In the genomic region with DNA sequence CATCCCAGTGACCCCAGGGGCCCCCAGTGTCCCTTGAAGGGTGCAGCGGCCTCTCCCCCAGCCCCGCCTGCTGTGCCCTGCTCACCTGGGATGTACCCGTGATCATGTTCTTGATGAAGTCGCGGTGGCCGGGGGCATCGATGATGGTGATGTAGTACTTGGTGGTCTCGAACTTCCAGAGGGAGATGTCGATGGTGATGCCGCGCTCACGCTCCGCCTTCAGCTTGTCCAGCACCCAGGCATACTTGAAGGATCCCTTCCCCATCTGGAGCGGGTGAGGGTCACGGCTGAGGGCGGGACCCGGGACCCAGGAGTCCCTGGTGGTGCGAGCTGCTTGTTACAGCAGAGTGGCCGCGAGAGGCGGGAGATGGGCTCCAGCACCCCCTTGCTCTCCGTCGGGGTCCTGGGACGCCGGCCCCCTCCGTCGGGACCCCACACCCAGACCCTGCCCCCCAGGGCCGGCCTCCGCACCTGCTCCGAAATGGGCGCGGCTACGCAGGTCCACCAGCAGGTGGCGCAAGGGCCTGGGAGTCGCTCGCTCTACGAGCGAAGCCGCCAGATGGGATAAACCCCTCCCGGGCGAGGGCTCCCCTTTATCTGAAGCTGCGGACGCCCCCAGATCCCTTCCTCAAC, we compare ENCODE assay signal across 7 cellular contexts. TPM values are rescaled to one million over a fixed set of nuclear protein-coding genes. Genes with fewer than 3 reads are reported as not detected.
DNase-seq lines count a peak whose midpoint lies in the region; ATAC-seq, FAIRE-seq and TF ChIP-seq lines count a peak whose summit lies in the region.

No MANE protein-coding gene starts in this region.

- peak; percentile 95 for DNase-seq in GM12891 (ENCODE audit: insufficient read length, low spot score)
- DNase-seq in NCI-H460 (ENCODE audit: extremely low read depth, low read depth), result peak; percentile 61
- peak; percentile 61 for DNase-seq in activated T-cell treated with anti-CD3 and anti-CD28 coated beads for 24 hours (ENCODE audit: low read depth)
- DNase-seq in epithelial cell of esophagus (ENCODE audit: low read depth), result peak; percentile 48
- DNase-seq in naive thymus-derived CD4-positive, alpha-beta T cell, result peak; percentile 43 to 82 (median 71)
- peak; percentile 39 to 76 (median 68) for DNase-seq in stimulated activated naive CD4-positive, alpha-beta T cell (lab: John Stamatoyannopoulos, UW)

- peak overlapping the region; percentile 41 to 75 (median 66) for H3K4me3 Mint-ChIP-seq in naive thymus-derived CD4-positive, alpha-beta T cell

- H3K4me1 ChIP-seq in naive thymus-derived CD4-positive, alpha-beta T cell (ENCODE audit: control insufficient read depth in 2 of 2, insufficient read depth in 2 of 2, low read length in 2 of 2), result peaks cover 0 to 2% of the 10 kb centered on the region in 2 donors

- peak; percentile 78 for TF ChIP-seq CTCF in epithelial cell of esophagus (IDR thresholded peaks at IDR 0.05; ENCODE audit: insufficient read depth, low read depth, low read length, missing control alignments)

- no peaks in the 10 kb centered on the region for H3K36me3 Mint-ChIP-seq in naive thymus-derived CD4-positive, alpha-beta T cell

- H3K9me3 ChIP-seq in naive thymus-derived CD4-positive, alpha-beta T cell (ENCODE audit: control insufficient read depth in 2 of 3, low read length in 3 of 3), result no peaks in the 10 kb centered on the region

- H3K9me3 Mint-ChIP-seq in naive thymus-derived CD4-positive, alpha-beta T cell, result peaks cover 0 to 12% (median 0%) of the 10 kb centered on the region in 11 donors

- ATAC-seq in naive thymus-derived CD4-positive, alpha-beta T cell, result peak; percentile 72
- ATAC-seq in GM19328 (IDR thresholded peaks at IDR 0.05; ENCODE audit: unreplicated experiment), result no peak

- FAIRE-seq in GM12891 (lab: Jason Lieb, UNC), result peak; percentile 84

- peaks cover 0 to 4% (median 0%) of the 10 kb centered on the region in 7 donors for H3K4me1 Mint-ChIP-seq in naive thymus-derived CD4-positive, alpha-beta T cell

- intact Hi-C loops in naive thymus-derived CD4-positive, alpha-beta T cell (cut with micrococcal nuclease), result loop anchor here (1.0 to 2.0 kb wide), 4 partner anchors 24 to 369 kb away; a partner anchor contains a TSS

- peaks cover 0 to 27% (median 8%) of the 10 kb centered on the region in 5 donors for H3K27me3 Mint-ChIP-seq in naive thymus-derived CD4-positive, alpha-beta T cell

- no peak for TF ChIP-seq POLR2A in GM12891 (IDR thresholded peaks at IDR 0.05; ENCODE audit: low read depth, low read length)

- H3K27ac ChIP-seq in naive thymus-derived CD4-positive, alpha-beta T cell (ENCODE audit: low read depth, low read length), result no peak overlapping the region

- POLR2A ChIA-PET in naive thymus-derived CD4-positive, alpha-beta T cell (lab: Charles Lee), result interaction anchor here (1.1 to 1.9 kb wide), 2 partner anchors 25 to 42 kb away, joined by 4 to 22 read pairs; a partner anchor contains a TSS

- CTCF ChIA-PET in naive thymus-derived CD4-positive, alpha-beta T cell (lab: Charles Lee), result interaction anchor here (0.7 to 1.9 kb wide), 6 partner anchors 22 to 773 kb away, joined by 3 to 8 read pairs (median 3); a partner anchor contains a TSS

- H3K36me3 ChIP-seq in naive thymus-derived CD4-positive, alpha-beta T cell (ENCODE audit: control insufficient read depth in 2 of 3, insufficient read depth in 3 of 3, low read length in 3 of 3), result no peaks in the 10 kb centered on the region

- H3K27me3 ChIP-seq in naive thymus-derived CD4-positive, alpha-beta T cell (ENCODE audit: control insufficient read depth in 2 of 2, insufficient read depth in 2 of 2, low read length in 2 of 2), result no peaks in the 10 kb centered on the region

- peak overlapping the region; percentile 15 for H3K4me3 ChIP-seq in epithelial cell of esophagus (ENCODE audit: low read length)
- H3K4me3 ChIP-seq in naive thymus-derived CD4-positive, alpha-beta T cell (ENCODE audit: low read length), result no peak overlapping the region

- H3K27ac Mint-ChIP-seq in naive thymus-derived CD4-positive, alpha-beta T cell, result no peak overlapping the region

TF ChIP-seq in GM12891, 5 proteins besides CTCF, POLR2A, EP300 and RAD21:
- TF ChIP-seq POU2F2 (IDR thresholded peaks at IDR 0.05; ENCODE audit: low read depth, low read length) (no peak), POLR2AphosphoS5 (IDR thresholded peaks at IDR 0.05; ENCODE audit: low read depth, low read length) (no peak), PAX5 (IDR thresholded peaks at IDR 0.05; ENCODE audit: insufficient read depth, low read length, severe bottlenecking) (no peak), TAF1 (IDR thresholded peaks at IDR 0.05; ENCODE audit: low read depth, low read length) (no peak), SPI1 (IDR thresholded peaks at IDR 0.05; ENCODE audit: low read depth, low read length) (no peak)

RNA-seq across cellular contexts. Expression of a gene that starts 3.0 kb away (rescaled TPM):
- 0.37 TPM for polyA plus RNA-seq in GM12891 (2012; ENCODE audit: low read depth, missing spikeins)
- total RNA-seq in NCI-H460 (2014; rRNA removed; shearing (Covaris generic)), result 224 and 275 TPM in 2 replicates
- 273 and 308 TPM in 2 replicates for polyA plus RNA-seq in NCI-H460 (2014; cell fraction: nucleus; rRNA removed)
- total RNA-seq in naive thymus-derived CD4-positive, alpha-beta T cell, result 1 to 10 TPM in 2 of 5 experiments, under 1 TPM in 2, not detected in 1; 0.11 to 1.5 (median 0.92) TPM
- under 1 TPM in 1 of 2 donors, not detected in 1; 0.08 TPM for polyA plus RNA-seq in naive thymus-derived CD4-positive, alpha-beta T cell

RNA-seq across cellular contexts. Expression of a gene that starts 23.4 kb away (rescaled TPM):
- polyA plus RNA-seq in GM12891 (2012; ENCODE audit: low read depth, missing spikeins), result 8.0 TPM
- total RNA-seq in NCI-H460 (2014; rRNA removed; shearing (Covaris generic)), result 0.17 TPM in 1 of 2 replicates, not detected in the other
- 3.2 and 5.8 TPM in 2 replicates for polyA plus RNA-seq in NCI-H460 (2014; cell fraction: nucleus; rRNA removed)
- total RNA-seq in naive thymus-derived CD4-positive, alpha-beta T cell, result under 1 TPM in 3 of 5 experiments, not detected in 2; 0.27 to 0.72 (median 0.30) TPM
- not detected for polyA plus RNA-seq in naive thymus-derived CD4-positive, alpha-beta T cell

RNA-seq across cellular contexts. Expression of a gene that starts 24.7 kb away (rescaled TPM):
- 60.0 TPM for polyA plus RNA-seq in GM12891 (2012; ENCODE audit: low read depth, missing spikeins)
- total RNA-seq in NCI-H460 (2014; rRNA removed; shearing (Covaris generic)), result 44.7 and 63.2 TPM in 2 replicates
- polyA plus RNA-seq in NCI-H460 (2014; cell fraction: nucleus; rRNA removed), result 42.1 and 61.2 TPM in 2 replicates
- 100 to 1,000 TPM; 138 to 225 (median 184) TPM for total RNA-seq in naive thymus-derived CD4-positive, alpha-beta T cell
- 10 to 100 TPM; 67.7 to 83.1 TPM for polyA plus RNA-seq in naive thymus-derived CD4-positive, alpha-beta T cell

RNA-seq across cellular contexts. Expression of a gene that starts 41.3 kb away (rescaled TPM):
- polyA plus RNA-seq in GM12891 (2012; ENCODE audit: low read depth, missing spikeins), result 0.19 TPM
- total RNA-seq in NCI-H460 (2014; rRNA removed; shearing (Covaris generic)), result 1.5 and 2.2 TPM in 2 replicates
- 4.2 TPM in 2 replicates for polyA plus RNA-seq in NCI-H460 (2014; cell fraction: nucleus; rRNA removed)
- total RNA-seq in naive thymus-derived CD4-positive, alpha-beta T cell, result under 1 TPM in 4 of 5 experiments, not detected in 1; 0.19 to 0.96 (median 0.62) TPM
- under 1 TPM; 0.07 to 0.38 TPM for polyA plus RNA-seq in naive thymus-derived CD4-positive, alpha-beta T cell

RNA-seq across cellular contexts. Expression of a gene that starts 51.7 kb away (rescaled TPM):
- polyA plus RNA-seq in GM12891 (2012; ENCODE audit: low read depth, missing spikeins), result not detected
- not detected in 2 replicates for total RNA-seq in NCI-H460 (2014; rRNA removed; shearing (Covaris generic))
- not detected in 2 replicates for polyA plus RNA-seq in NCI-H460 (2014; cell fraction: nucleus; rRNA removed)
- total RNA-seq in naive thymus-derived CD4-positive, alpha-beta T cell, result under 1 TPM in 1 of 5 experiments, not detected in 4; 0.24 TPM
- not detected for polyA plus RNA-seq in naive thymus-derived CD4-positive, alpha-beta T cell

Comparison
In these comparisons a context has a peak if more than half of its experiments do, and no peak if none do; other contexts are left out.
1. RNA of a gene that starts 3.0 kb away (total RNA-seq): 224 to 275 TPM in NCI-H460; 0.11 to 1.5 TPM in naive thymus-derived CD4-positive, alpha-beta T cell; every median in the first group is over 10 times any median in the second.
2. Peak in every context shown above with its lines, with median percentiles within 50 percentile points of each other: DNase-seq.